15 cellular contexts compared by ENCODE assay signal in the genomic region with DNA sequence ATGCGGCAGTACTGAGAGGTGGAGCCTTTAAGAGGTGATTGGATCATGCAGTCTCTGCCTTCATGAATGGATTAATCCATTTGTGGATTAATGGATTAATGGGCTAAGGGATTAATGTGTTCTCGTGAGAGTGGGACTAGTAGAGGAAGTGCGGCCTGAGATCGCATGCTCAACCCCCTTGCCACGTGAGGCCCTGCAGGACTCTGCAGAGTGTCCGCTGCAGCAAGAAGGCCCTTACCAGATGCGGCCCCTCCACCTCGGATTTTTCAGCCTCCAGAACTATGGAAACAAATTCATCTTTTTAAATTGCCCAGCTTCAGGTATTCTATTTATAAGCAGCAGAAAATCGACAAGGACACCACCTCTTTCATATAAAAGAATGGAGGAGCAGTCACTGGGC.
DNase-seq lines count a peak whose midpoint lies in the region; ATAC-seq and TF ChIP-seq lines count a peak whose summit lies in the region.
"Had no signal": no experiment of that assay in that cellular context is flagged by ENCODE, and none has a peak within 500 bp of the region (broad histone marks: within the 10 kb centered on the region; RNA-seq: fewer than 3 reads in every experiment).

No MANE protein-coding gene starts in this region.

- no peak overlapping the region for H3K27ac Mint-ChIP-seq in activated naive CD8-positive, alpha-beta T cell treated with anti-CD3 and anti-CD28 coated beads, Interleukin-2, amount 10 ng/mL, durations not matched to agents 7 days and 5 days
- H3K27ac Mint-ChIP-seq in activated naive CD8-positive, alpha-beta T cell treated with anti-CD3 and anti-CD28 coated beads, Interleukin-2, amount 50 U/mL, for 24 hours: no peak overlapping the region
- no peak overlapping the region for H3K27ac Mint-ChIP-seq in activated T-helper 1 cell treated with anti-CD3 and anti-CD28 coated beads, Interleukin-12 subunit alpha, Interleukin-12 subunit beta, Interleukin-2, Interleukin-4 antibody, amounts not matched to agents 30 ng/mL and 10 ng/mL and 1 ng/mL, durations not matched to agents 14 hours and 24 hours and 36 hours
- H3K27ac Mint-ChIP-seq: CD8-positive, alpha-beta T cell had no signal

- no peak overlapping the region for H3K4me3 Mint-ChIP-seq in activated naive CD8-positive, alpha-beta T cell treated with anti-CD3 and anti-CD28 coated beads, Interleukin-2, amount 10 ng/mL, durations not matched to agents 7 days and 5 days
- H3K4me3 Mint-ChIP-seq in activated naive CD8-positive, alpha-beta T cell treated with anti-CD3 and anti-CD28 coated beads, Interleukin-2, amount 50 U/mL, for 24 hours: no peak overlapping the region
- no peak overlapping the region for H3K4me3 Mint-ChIP-seq in activated T-helper 1 cell treated with anti-CD3 and anti-CD28 coated beads, Interleukin-12 subunit alpha, Interleukin-12 subunit beta, Interleukin-2, Interleukin-4 antibody, amounts not matched to agents 30 ng/mL and 10 ng/mL and 1 ng/mL, durations not matched to agents 14 hours and 24 hours and 36 hours
- H3K4me3 Mint-ChIP-seq: CD8-positive, alpha-beta T cell had no signal

- 73 to 81% (median 80%) methylated on average over 9 of the region's 9 CpGs for WGBS in spleen, 5 donors

- peaks cover 0 to 18% (median 0%) of the 10 kb centered on the region in 7 donors for H3K27me3 ChIP-seq in spleen (replicated peaks in 1 of 7)
- H3K27me3 ChIP-seq: BLaER1 had no signal

- intact Hi-C loops in spleen (cut with DNase I; ENCODE audit: low total_unique reads): no loop called here
- intact Hi-C loops in activated T-helper 1 cell treated with anti-CD3 and anti-CD28 coated beads, Interleukin-12 subunit alpha, Interleukin-12 subunit beta, Interleukin-2, Interleukin-4 antibody, amounts not matched to agents 30 ng/mL and 10 ng/mL and 1 ng/mL, durations not matched to agents 14 hours and 24 hours and 36 hours (cut with micrococcal nuclease): no loop called here

- no peaks in the 10 kb centered on the region for H3K4me1 ChIP-seq in spleen
- H3K4me1 ChIP-seq: BLaER1 had no signal

- no peaks in the 10 kb centered on the region for H3K9me3 Mint-ChIP-seq in activated naive CD8-positive, alpha-beta T cell treated with anti-CD3 and anti-CD28 coated beads, Interleukin-2, amount 10 ng/mL, durations not matched to agents 7 days and 5 days
- H3K9me3 Mint-ChIP-seq in activated naive CD8-positive, alpha-beta T cell treated with anti-CD3 and anti-CD28 coated beads, Interleukin-2, amount 50 U/mL, for 24 hours: no peaks in the 10 kb centered on the region
- H3K9me3 Mint-ChIP-seq in activated T-helper 1 cell treated with anti-CD3 and anti-CD28 coated beads, Interleukin-12 subunit alpha, Interleukin-12 subunit beta, Interleukin-2, Interleukin-4 antibody, amounts not matched to agents 30 ng/mL and 10 ng/mL and 1 ng/mL, durations not matched to agents 14 hours and 24 hours and 36 hours: no peaks in the 10 kb centered on the region
- H3K9me3 Mint-ChIP-seq: CD8-positive, alpha-beta T cell had no signal

- no peaks in the 10 kb centered on the region for H3K4me1 Mint-ChIP-seq in activated naive CD8-positive, alpha-beta T cell treated with anti-CD3 and anti-CD28 coated beads, Interleukin-2, amount 10 ng/mL, durations not matched to agents 7 days and 5 days
- H3K4me1 Mint-ChIP-seq in activated naive CD8-positive, alpha-beta T cell treated with anti-CD3 and anti-CD28 coated beads, Interleukin-2, amount 50 U/mL, for 24 hours: no peaks in the 10 kb centered on the region
- no peaks in the 10 kb centered on the region for H3K4me1 Mint-ChIP-seq in activated T-helper 1 cell treated with anti-CD3 and anti-CD28 coated beads, Interleukin-12 subunit alpha, Interleukin-12 subunit beta, Interleukin-2, Interleukin-4 antibody, amounts not matched to agents 30 ng/mL and 10 ng/mL and 1 ng/mL, durations not matched to agents 14 hours and 24 hours and 36 hours (ENCODE audit: low read depth)

- no peak for ATAC-seq in activated naive CD8-positive, alpha-beta T cell treated with anti-CD3 and anti-CD28 coated beads, Interleukin-2, amount 10 ng/mL, durations not matched to agents 7 days and 5 days (ENCODE audit: low read depth)
- no peak for ATAC-seq in activated naive CD8-positive, alpha-beta T cell treated with anti-CD3 and anti-CD28 coated beads, Interleukin-2, amount 50 U/mL, for 24 hours
- ATAC-seq: CD8-positive, alpha-beta T cell had no signal

- TF ChIP-seq POLR2A in spleen (IDR thresholded peaks at IDR 0.05): no peak

- no peak overlapping the region for H3K4me3 ChIP-seq in spleen
- H3K4me3 ChIP-seq: BLaER1 had no signal

- H3K36me3 ChIP-seq in spleen: no peaks in the 10 kb centered on the region
- H3K36me3 ChIP-seq: BLaER1 had no signal

- DNase-seq in activated naive CD8-positive, alpha-beta T cell treated with anti-CD3 and anti-CD28 coated beads, Interleukin-2, amount 10 ng/mL, durations not matched to agents 7 days and 5 days: peak; percentile 2
- DNase-seq in activated naive CD8-positive, alpha-beta T cell treated with anti-CD3 and anti-CD28 coated beads, Interleukin-2, amount 50 U/mL, for 24 hours: no peak
- DNase-seq in NCI-H82 treated with DMSO at 0.1 percent for 48 hours (lab: John Stamatoyannopoulos, UW; ENCODE audit: unreplicated experiment) (peak; percentile 98), islet precursor cell (peak; percentile 13), spleen (peak; percentile 43), DMS79 treated with DMSO at 0.1 percent for 48 hours (lab: John Stamatoyannopoulos, UW) (no peak)
- no peak for DNase-seq in activated T-cell treated with anti-CD3 and anti-CD28 coated beads, Interleukin-2, amount 50 U/mL, for 48 hours
- DNase-seq in activated T-helper 1 cell treated with anti-CD3 and anti-CD28 coated beads, Interleukin-12 subunit alpha, Interleukin-12 subunit beta, Interleukin-2, Interleukin-4 antibody, amounts not matched to agents 30 ng/mL and 10 ng/mL and 1 ng/mL, durations not matched to agents 14 hours and 24 hours and 36 hours (ENCODE audit: low spot score): no peak
- DNase-seq: Calu3; CD8-positive, alpha-beta T cell; KG1; NCI-H1694 treated with DMSO at 0.1 percent for 48 hours; NCI-H774; SHP77 treated with DMSO at 0.1 percent for 48 hours had no signal

- POLR2A ChIA-PET in activated naive CD8-positive, alpha-beta T cell treated with anti-CD3 and anti-CD28 coated beads, Interleukin-2, amount 10 ng/mL, durations not matched to agents 7 days and 5 days (lab: Charles Lee): no interaction called here

- no peaks in the 10 kb centered on the region for H3K36me3 Mint-ChIP-seq in activated naive CD8-positive, alpha-beta T cell treated with anti-CD3 and anti-CD28 coated beads, Interleukin-2, amount 10 ng/mL, durations not matched to agents 7 days and 5 days
- H3K36me3 Mint-ChIP-seq in activated naive CD8-positive, alpha-beta T cell treated with anti-CD3 and anti-CD28 coated beads, Interleukin-2, amount 50 U/mL, for 24 hours (ENCODE audit: low read depth): no peaks in the 10 kb centered on the region
- no peaks in the 10 kb centered on the region for H3K36me3 Mint-ChIP-seq in activated T-helper 1 cell treated with anti-CD3 and anti-CD28 coated beads, Interleukin-12 subunit alpha, Interleukin-12 subunit beta, Interleukin-2, Interleukin-4 antibody, amounts not matched to agents 30 ng/mL and 10 ng/mL and 1 ng/mL, durations not matched to agents 14 hours and 24 hours and 36 hours (ENCODE audit: low read depth)
- H3K36me3 Mint-ChIP-seq: CD8-positive, alpha-beta T cell had no signal

- H3K27me3 Mint-ChIP-seq in activated naive CD8-positive, alpha-beta T cell treated with anti-CD3 and anti-CD28 coated beads, Interleukin-2, amount 10 ng/mL, durations not matched to agents 7 days and 5 days: peaks cover 3% of the 10 kb centered on the region
- H3K27me3 Mint-ChIP-seq in activated naive CD8-positive, alpha-beta T cell treated with anti-CD3 and anti-CD28 coated beads, Interleukin-2, amount 50 U/mL, for 24 hours: peaks cover 4% of the 10 kb centered on the region
- no peaks in the 10 kb centered on the region for H3K27me3 Mint-ChIP-seq in activated T-helper 1 cell treated with anti-CD3 and anti-CD28 coated beads, Interleukin-12 subunit alpha, Interleukin-12 subunit beta, Interleukin-2, Interleukin-4 antibody, amounts not matched to agents 30 ng/mL and 10 ng/mL and 1 ng/mL, durations not matched to agents 14 hours and 24 hours and 36 hours (ENCODE audit: insufficient read depth)

- no peaks in the 10 kb centered on the region for H3K9me3 ChIP-seq in spleen
- H3K9me3 ChIP-seq: BLaER1 had no signal

- no peak overlapping the region for H3K27ac ChIP-seq in spleen
- H3K27ac ChIP-seq: BLaER1 had no signal

- TF ChIP-seq CTCF in spleen (IDR thresholded peaks at IDR 0.05 in 8 of 11, conservative IDR thresholded peaks at IDR 0.05 in 3 of 11): no peak

Comparison
In these comparisons a context has a peak if more than half of its experiments do, and no peak if none do; other contexts are left out.
1. DNase-seq: peak in activated naive CD8-positive, alpha-beta T cell treated with anti-CD3 and anti-CD28 coated beads, Interleukin-2, amount 10 ng/mL, durations not matched to agents 7 days and 5 days (single experiment), NCI-H82 treated with DMSO at 0.1 percent for 48 hours (single experiment), islet precursor cell (single experiment) and spleen (single experiment); none in activated naive CD8-positive, alpha-beta T cell treated with anti-CD3 and anti-CD28 coated beads, Interleukin-2, amount 50 U/mL, for 24 hours (single experiment), activated T-cell treated with anti-CD3 and anti-CD28 coated beads, Interleukin-2, amount 50 U/mL, for 48 hours (0 of 2), DMS79 treated with DMSO at 0.1 percent for 48 hours (single experiment) and activated T-helper 1 cell treated with anti-CD3 and anti-CD28 coated beads, Interleukin-12 subunit alpha, Interleukin-12 subunit beta, Interleukin-2, Interleukin-4 antibody, amounts not matched to agents 30 ng/mL and 10 ng/mL and 1 ng/mL, durations not matched to agents 14 hours and 24 hours and 36 hours (single experiment).